14 cellular contexts compared by ENCODE assay signal in genomic region chr2:72316774-72317173, GRCh38.
A peak's percentile ranks its signal among the peaks of the same experiment; 100 is the strongest.
DNase-seq lines count a peak whose midpoint lies in the region; ATAC-seq and TF ChIP-seq lines count a peak whose summit lies in the region.
"Had no signal": no experiment of that assay in that cellular context is flagged by ENCODE, and none has a peak within 500 bp of the region (broad histone marks: within the 10 kb centered on the region; RNA-seq: fewer than 3 reads in every experiment).

No MANE protein-coding gene starts in this region.

- intact Hi-C loops in heart left ventricle (cut with DNase I): loop anchor here in 1 of 10 donors (10.0 kb wide), 1 partner anchor 112 kb away; no protein-coding TSS in a partner anchor
- intact Hi-C loops in cardiac septum (cut with DNase I): no loop called here

- no peaks in the 10 kb centered on the region for H3K4me1 Mint-ChIP-seq in activated T-cell treated with anti-CD3 and anti-CD28 coated beads, Interleukin-2, amount 50 U/mL, for 4 hours (ENCODE audit: low read depth)
- H3K4me1 Mint-ChIP-seq: CD14-positive monocyte had no signal

- no peak overlapping the region for H3K4me3 ChIP-seq in heart left ventricle

- H3K4me3 Mint-ChIP-seq in activated T-cell treated with anti-CD3 and anti-CD28 coated beads, Interleukin-2, amount 50 U/mL, for 4 hours: no peak overlapping the region
- H3K4me3 Mint-ChIP-seq: CD14-positive monocyte; CD8-positive, alpha-beta T cell; HFFc6 had no signal

- peaks cover 2% of the 10 kb centered on the region for H3K36me3 Mint-ChIP-seq in activated T-cell treated with anti-CD3 and anti-CD28 coated beads, Interleukin-2, amount 50 U/mL, for 4 hours (ENCODE audit: insufficient read depth)
- H3K36me3 Mint-ChIP-seq: CD14-positive monocyte had no signal

- H3K36me3 ChIP-seq in heart left ventricle: no peaks in the 10 kb centered on the region

- peak in 3 of 4 donors; percentile 58 to 79 (median 67) for ATAC-seq in heart left ventricle
- ATAC-seq in activated T-cell treated with anti-CD3 and anti-CD28 coated beads, Interleukin-2, amount 50 U/mL, for 4 hours: no peak
- ATAC-seq: CD8-positive, alpha-beta T cell had no signal

- no peak for TF ChIP-seq CTCF in heart left ventricle (IDR thresholded peaks at IDR 0.05)

- H3K27me3 Mint-ChIP-seq in activated T-cell treated with anti-CD3 and anti-CD28 coated beads, Interleukin-2, amount 50 U/mL, for 4 hours (ENCODE audit: low read depth): no peaks in the 10 kb centered on the region

- DNase-seq in NCI-H146 (lab: John Stamatoyannopoulos, UW) (peak; percentile 81), NCI-H146 treated with DMSO at 0.1 percent for 48 hours (lab: John Stamatoyannopoulos, UW; ENCODE audit: unreplicated experiment) (no peak), heart left ventricle (no peak), cardiac septum (ENCODE audit: low spot score) (no peak), NCI-H82 treated with DMSO at 0.1 percent for 48 hours (lab: John Stamatoyannopoulos, UW; ENCODE audit: unreplicated experiment) (peak; percentile 45)
- DNase-seq in activated T-cell treated with anti-CD3 and anti-CD28 coated beads, Interleukin-2, amount 50 U/mL, for 4 hours: no peak
- no peak for DNase-seq in activated CD4-positive, alpha-beta T cell treated with anti-CD3 and anti-CD28 coated beads, Interleukin-2, amount 50 U/mL, for 1 hour
- DNase-seq: CD8-positive, alpha-beta T cell; COR-L47; DMS53; HCEC 1CT; HFFc6 had no signal

- H3K27ac ChIP-seq in heart left ventricle: no peak overlapping the region
- H3K27ac ChIP-seq: 22Rv1 had no signal

- H3K4me1 ChIP-seq in heart left ventricle: peaks cover 0 to 15% (median 2%) of the 10 kb centered on the region in 12 donors

- no peaks in the 10 kb centered on the region for H3K9me3 ChIP-seq in heart left ventricle

- H3K9me3 Mint-ChIP-seq in activated T-cell treated with anti-CD3 and anti-CD28 coated beads, Interleukin-2, amount 50 U/mL, for 4 hours: no peaks in the 10 kb centered on the region
- H3K9me3 Mint-ChIP-seq: CD8-positive, alpha-beta T cell; HFFc6 had no signal

- no peak for TF ChIP-seq POLR2A in heart left ventricle (IDR thresholded peaks at IDR 0.05)

- H3K27me3 ChIP-seq in heart left ventricle: no peaks in the 10 kb centered on the region

Comparison
In these comparisons a context has a peak if more than half of its experiments do, and no peak if none do; other contexts are left out.
1. DNase-seq: peak in NCI-H146 (single experiment) and NCI-H82 treated with DMSO at 0.1 percent for 48 hours (single experiment); none in NCI-H146 treated with DMSO at 0.1 percent for 48 hours (single experiment), heart left ventricle (0 of 5), cardiac septum (single experiment), activated T-cell treated with anti-CD3 and anti-CD28 coated beads, Interleukin-2, amount 50 U/mL, for 4 hours (single experiment) and activated CD4-positive, alpha-beta T cell treated with anti-CD3 and anti-CD28 coated beads, Interleukin-2, amount 50 U/mL, for 1 hour (single experiment).
2. ATAC-seq: peak in heart left ventricle (3 of 4); none in activated T-cell treated with anti-CD3 and anti-CD28 coated beads, Interleukin-2, amount 50 U/mL, for 4 hours (0 of 2).